8 cellular contexts compared by ENCODE assay signal in genomic region chr15:77107531-77108355, GRCh38. TPM values are rescaled to one million over a fixed set of nuclear protein-coding genes. Genes with fewer than 3 reads are reported as not detected.
DNase-seq lines count a peak whose midpoint lies in the region; ATAC-seq and TF ChIP-seq lines count a peak whose summit lies in the region.

No MANE protein-coding gene starts in this region.

- no peak for TF ChIP-seq POLR2A in breast epithelium (IDR thresholded peaks at IDR 0.05)

- no peaks in the 10 kb centered on the region for H3F3A ChIP-seq in Loucy (ENCODE audit: low read depth)

- ATAC-seq in HG02885 (IDR thresholded peaks at IDR 0.05; ENCODE audit: poor library complexity, unreplicated experiment) = no peak
- ATAC-seq in HG02623 (IDR thresholded peaks at IDR 0.05; ENCODE audit: unreplicated experiment) = no peak

- H3K9me2 ChIP-seq in Loucy (replicated peaks; ENCODE audit: low read depth, low read length) = no peaks in the 10 kb centered on the region

- no peaks in the 10 kb centered on the region for H3K9me3 ChIP-seq in Loucy (ENCODE audit: insufficient read depth, low read depth, low read length)
- no peaks in the 10 kb centered on the region for H3K9me3 ChIP-seq in breast epithelium

- H3K4me1 ChIP-seq in Loucy (ENCODE audit: insufficient read depth, low read length, poor library complexity, severe bottlenecking) (peaks cover 9% of the 10 kb centered on the region), breast epithelium (no peaks in the 10 kb centered on the region)

- intact Hi-C loops in breast epithelium (cut with DNase I; ENCODE audit: low total_unique reads) = no loop called here

- H4K20me1 ChIP-seq in Loucy (ENCODE audit: insufficient read depth, low read length, poor library complexity, severe bottlenecking) = no peaks in the 10 kb centered on the region

- no peak overlapping the region for H3K4me2 ChIP-seq in Loucy (ENCODE audit: low read depth, low read length, poor library complexity, severe bottlenecking)

- no peak overlapping the region for H2AFZ ChIP-seq in Loucy (ENCODE audit: low read length)

- H3K27me3 ChIP-seq in Loucy (ENCODE audit: insufficient read depth, low read length, poor library complexity, severe bottlenecking) = no peaks in the 10 kb centered on the region
- no peaks in the 10 kb centered on the region for H3K27me3 ChIP-seq in breast epithelium

- H3K27ac ChIP-seq in breast epithelium = peak overlapping the region in 1 of 2 donors; percentile 48

- no peaks in the 10 kb centered on the region for H3K79me2 ChIP-seq in Loucy (ENCODE audit: insufficient read depth, low read length)

- H3K4me3 ChIP-seq in Loucy (ENCODE audit: low read length, poor library complexity, severe bottlenecking) = no peak overlapping the region
- no peak overlapping the region for H3K4me3 ChIP-seq in breast epithelium

- TF ChIP-seq CTCF in Loucy (conservative IDR thresholded peaks at IDR 0.05; ENCODE audit: low read length) (peak; percentile 83), breast epithelium (IDR thresholded peaks at IDR 0.05) (peak in 2 of 3 donors; percentile 35 to 46)

- peak; percentile 58 for DNase-seq in EH (ENCODE audit: low read depth)
- peak; percentile 31 for DNase-seq in SKM-1 treated with dmso at 0.1 percent for 144 hours (lab: John Stamatoyannopoulos, UW; ENCODE audit: unreplicated experiment)
- peak in 1 of 2 donors; percentile 25 for DNase-seq in breast epithelium (ENCODE audit: low spot score in 2 of 2)
- peak; percentile 29 for DNase-seq in kidney glomerular epithelial cell (lab: John Stamatoyannopoulos, UW)
- peak in 2 of 3 donors; percentile 10 to 31 for DNase-seq in stimulated activated CD4-positive, alpha-beta T cell treated with anti-CD3 and anti-CD28 coated beads, TNF-alpha, amount 100 ng/mL, for 48 hours (ENCODE audit: low read depth in 3 of 3)

- no peaks in the 10 kb centered on the region for H3K36me3 ChIP-seq in Loucy (ENCODE audit: insufficient read depth, low read length)
- no peaks in the 10 kb centered on the region for H3K36me3 ChIP-seq in breast epithelium

- H3K9ac ChIP-seq in Loucy (ENCODE audit: low read depth, low read length, poor library complexity, severe bottlenecking) = no peak overlapping the region

RNA-seq across cellular contexts. Expression of gene TSPAN3, which starts 36.8 kb away (rescaled TPM):
- total RNA-seq in breast epithelium = 100 to 1,000 TPM; 148 to 398 (median 292) TPM
